18 cellular contexts compared by ENCODE assay signal in genomic region chr3:126087552-126088175, GRCh38. TPM values are rescaled to one million over a fixed set of nuclear protein-coding genes. Genes with fewer than 3 reads are reported as not detected.
DNase-seq lines count a peak whose midpoint lies in the region; ATAC-seq, FAIRE-seq and TF ChIP-seq lines count a peak whose summit lies in the region.
"Had no signal": no experiment of that assay in that cellular context is flagged by ENCODE, and none has a peak within 500 bp of the region (broad histone marks: within the 10 kb centered on the region; RNA-seq: fewer than 3 reads in every experiment).

No MANE protein-coding gene starts in this region.

- H3K27ac ChIP-seq in small intestine (ENCODE audit: low read depth in 1 of 2, low read length in 1 of 2) = no peak overlapping the region
- H3K27ac ChIP-seq in dorsolateral prefrontal cortex = no peak overlapping the region
- H3K27ac ChIP-seq: KMS-11, RWPE1, SJCRH30 had no signal

- H3K4me3 ChIP-seq in small intestine (ENCODE audit: low read depth in 1 of 2, low read length in 2 of 2) = no peak overlapping the region
- no peak overlapping the region for H3K4me3 ChIP-seq in dorsolateral prefrontal cortex
- H3K4me3 ChIP-seq: GM12878, SJCRH30 had no signal

- TF ChIP-seq CTCF in dorsolateral prefrontal cortex (IDR thresholded peaks at IDR 0.05 in 54 of 56, conservative IDR thresholded peaks at IDR 0.05 in 2 of 56; ENCODE audit: low read depth in 1 of 56, partially characterized antibody in 56 of 56) = no peak

- DNase-seq in NCI-H82 (lab: John Stamatoyannopoulos, UW) (peak; percentile 28), NCI-H82 treated with DMSO at 0.1 percent for 48 hours (lab: John Stamatoyannopoulos, UW; ENCODE audit: unreplicated experiment) (no peak), M059J (ENCODE audit: low read depth) (peak; percentile 12), small intestine (no peak), dorsolateral prefrontal cortex (no peak), iPS-NIHi7 (ENCODE audit: extremely low spot score) (no peak)
- DNase-seq: C1 segment of cervical spinal cord; CD8-positive, alpha-beta memory T cell; NCI-H1417 treated with DMSO at 0.1 percent for 48 hours; NCI-H187 treated with DMSO at 0.1 percent for 48 hours had no signal

- WGBS in small intestine, 3 donors = 80 to 88% (median 81%) methylated on average over 1 of the region's 1 CpG

- FAIRE-seq in endometrium (lab: Jason Lieb, UNC) (peak; percentile 18), small intestine (lab: Jason Lieb, UNC) (peak; percentile 47)
- FAIRE-seq: D721Med, GM12878, H1 had no signal

- H3K4me1 ChIP-seq in small intestine (ENCODE audit: control insufficient read depth in 2 of 2, insufficient read depth in 1 of 2, low read depth in 1 of 2, low read length in 1 of 2) = peaks cover 0 to 4% of the 10 kb centered on the region in 2 donors
- H3K4me1 ChIP-seq: SJCRH30 had no signal

- ATAC-seq in GM19395 (IDR thresholded peaks at IDR 0.05; ENCODE audit: unreplicated experiment) = no peak
- ATAC-seq: GM12878 had no signal

- no peaks in the 10 kb centered on the region for H3K36me3 ChIP-seq in small intestine (ENCODE audit: control insufficient read depth in 2 of 2, insufficient read depth in 2 of 2, low read length in 2 of 2)
- H3K36me3 ChIP-seq: SJCRH30 had no signal

- no peaks in the 10 kb centered on the region for H3K9me3 ChIP-seq in small intestine (ENCODE audit: control insufficient read depth, low read depth)

- H3K27me3 ChIP-seq in small intestine (ENCODE audit: control insufficient read depth in 2 of 2, insufficient read depth in 2 of 2, low read length in 2 of 2) (no peaks in the 10 kb centered on the region), dorsolateral prefrontal cortex (no peaks in the 10 kb centered on the region)
- H3K27me3 ChIP-seq: SJCRH30 had no signal

- intact Hi-C loops in dorsolateral prefrontal cortex (cut with DNase I) = loop anchor here in 1 of 2 donors (10.0 kb wide), 1 partner anchor 163 kb away; no protein-coding TSS in a partner anchor

RNA-seq across cellular contexts. Expression of gene SLC41A3, which starts 3.7 kb away (rescaled TPM):
- total RNA-seq in M059J (2014; rRNA removed; shearing (Covaris generic)) = 57.3 and 67.5 TPM in 2 replicates
- polyA plus RNA-seq in small intestine = 10 to 100 TPM; 33.5 to 46.1 (median 39.1) TPM
- total RNA-seq in dorsolateral prefrontal cortex = 100 to 1,000 TPM in 53 of 120 experiments, 10 to 100 TPM in 67; 47.0 to 128 (median 96.7) TPM

Comparison
In these comparisons a context has a peak if more than half of its experiments do, and no peak if none do; other contexts are left out.
1. DNase-seq: peak in NCI-H82 (single experiment) and M059J (single experiment); none in NCI-H82 treated with DMSO at 0.1 percent for 48 hours (single experiment), small intestine (single experiment), dorsolateral prefrontal cortex (0 of 10) and iPS-NIHi7 (single experiment).